Comparison of ENCODE assay signal across 23 cellular contexts in the genomic region with DNA sequence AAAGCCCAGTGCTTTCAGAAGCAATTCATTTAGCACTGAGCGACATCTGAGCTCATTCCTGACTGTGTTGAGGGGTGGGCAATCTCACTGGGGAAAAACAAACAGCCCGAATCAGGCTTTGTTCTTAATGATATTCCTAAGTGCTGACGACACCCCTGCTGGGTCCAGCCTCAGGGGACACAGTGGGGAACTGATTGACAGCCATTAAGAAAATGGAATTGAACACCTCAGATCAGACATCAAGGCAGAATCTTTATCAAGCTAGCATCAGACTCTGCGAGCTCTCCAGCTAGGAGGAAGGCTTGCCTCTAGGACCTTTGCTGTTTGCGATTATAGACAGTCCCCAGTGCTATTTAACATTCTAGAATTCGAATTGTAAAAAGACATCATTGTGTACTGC. TPM values are rescaled to one million over a fixed set of nuclear protein-coding genes. Genes with fewer than 3 reads are reported as not detected.
A peak's percentile ranks its signal among the peaks of the same experiment; 100 is the strongest.
DNase-seq lines count a peak whose midpoint lies in the region; ATAC-seq, FAIRE-seq and TF ChIP-seq lines count a peak whose summit lies in the region.
"Had no signal": no experiment of that assay in that cellular context is flagged by ENCODE, and none has a peak within 500 bp of the region (broad histone marks: within the 10 kb centered on the region; RNA-seq: fewer than 3 reads in every experiment).

No MANE protein-coding gene starts in this region.

- DNase-seq in NCI-H2227 treated with DMSO at 0.1 percent for 48 hours (lab: John Stamatoyannopoulos, UW) = peak; percentile 43
- peak; percentile 53 to 60 for DNase-seq in H1 (ENCODE audit: low read depth in 1 of 2, low spot score in 2 of 2)
- DNase-seq in MM.1S = no peak
- DNase-seq in foreskin fibroblast = no peak
- DNase-seq: activated CD4-positive, alpha-beta memory T cell treated with anti-CD3 and anti-CD28 coated beads, Interleukin-2, amount 10 ng/mL, durations not matched to agents 7 days and 5 days; activated CD4-positive, alpha-beta T cell treated with anti-CD3 and anti-CD28 coated beads for 1 hour; activated CD8-positive, alpha-beta memory T cell treated with anti-CD3 and anti-CD28 coated beads, Interleukin-2, amount 50 U/mL, for 48 hours; amygdala; effector CD4-positive, alpha-beta T cell; NCI-H1092 treated with DMSO at 0.1 percent for 48 hours; NCI-H2171 treated with DMSO at 0.1 percent for 48 hours; NCI-H82; OCI-M1; T-helper 2 cell had no signal

- TF ChIP-seq RAD21 in H1 (IDR thresholded peaks at IDR 0.05 in 1 of 2, conservative IDR thresholded peaks at IDR 0.05 in 1 of 2; ENCODE audit: low read depth in 2 of 2, low read length in 2 of 2) (no peak), neural cell (conservative IDR thresholded peaks at IDR 0.05) (peak; percentile 19)

- H3K14ac ChIP-seq in H1 (ENCODE audit: insufficient read length) = no peak overlapping the region

- CTCF ChIA-PET in HEK293 (lab: Yijun Ruan, JAX) (interaction anchor here (0.5 to 1.6 kb wide), 3 partner anchors 22 to 111 kb away, joined by 4 to 7 read pairs (median 7); a partner anchor contains a TSS), H1 (lab: Charles Lee; ENCODE audit: partially characterized antibody) (interaction anchor here (0.8 to 3.1 kb wide), 5 partner anchors 22 to 190 kb away, joined by 3 to 11 read pairs (median 3); a partner anchor contains a TSS)

- H2BK15ac ChIP-seq in H1 (ENCODE audit: low read length) = no peak overlapping the region

- no peak overlapping the region for H2BK20ac ChIP-seq in H1 (ENCODE audit: low read length)

- H4K20me1 ChIP-seq in H1 (replicated peaks in 1 of 2; ENCODE audit: control insufficient read depth in 1 of 2, insufficient read depth in 2 of 2, low read length in 2 of 2) (peaks cover 2 to 3% of the 10 kb centered on the region in 2 experiments), neural cell (ENCODE audit: insufficient read depth) (no peaks in the 10 kb centered on the region), MM.1S (ENCODE audit: insufficient read depth, low read length) (no peaks in the 10 kb centered on the region)

- H4K91ac ChIP-seq in H1 (replicated peaks; ENCODE audit: insufficient read length, low read length) = no peak overlapping the region

- H3K79me1 ChIP-seq in H1 (ENCODE audit: low read depth, low read length) = no peaks in the 10 kb centered on the region

- no peak overlapping the region for H3K9ac ChIP-seq in H1 (replicated peaks in 1 of 4; ENCODE audit: extremely low read depth in 1 of 4, low read depth in 3 of 4, low read length in 3 of 4)
- peak overlapping the region; percentile 10 for H3K9ac ChIP-seq in neural cell (ENCODE audit: low read length)
- H3K9ac ChIP-seq in MM.1S (ENCODE audit: low read length) = no peak overlapping the region

- H2AFZ ChIP-seq in H1 (ENCODE audit: low read length) = no peak overlapping the region
- peak overlapping the region; percentile 5 for H2AFZ ChIP-seq in neural cell (ENCODE audit: low read depth, low read length)
- no peak overlapping the region for H2AFZ ChIP-seq in MM.1S (ENCODE audit: low read length)

- H3K23ac ChIP-seq in H1 (ENCODE audit: insufficient read length) = no peak overlapping the region

- H3K9me3 ChIP-seq in HEK293 (ENCODE audit: control insufficient read depth, insufficient read depth, low read depth, low read length) = no peaks in the 10 kb centered on the region
- H3K9me3 ChIP-seq in H1 (ENCODE audit: insufficient read depth in 2 of 2, low read depth in 1 of 2, low read length in 1 of 2) = no peaks in the 10 kb centered on the region
- H3K9me3 ChIP-seq in neural cell (ENCODE audit: low read length) = no peaks in the 10 kb centered on the region
- no peaks in the 10 kb centered on the region for H3K9me3 ChIP-seq in MM.1S (replicated peaks; ENCODE audit: insufficient read depth, low read length)
- H3K9me3 ChIP-seq: HAP-1, thoracic aorta had no signal

- H3K27ac ChIP-seq in HEK293 (ENCODE audit: extremely low read depth, low read depth, low read length) (no peak overlapping the region), H1 (ENCODE audit: low read depth, low read length) (no peak overlapping the region), neural cell (ENCODE audit: low read length) (peak overlapping the region; percentile 66), MM.1S (ENCODE audit: low read length) (no peak overlapping the region)
- H3K27ac ChIP-seq: C4-2B, skin epidermis, thoracic aorta had no signal

- H2BK5ac ChIP-seq in H1 (ENCODE audit: low read depth, low read length) = no peak overlapping the region

- no peak for TF ChIP-seq POLR2A in H1 (IDR thresholded peaks at IDR 0.05; ENCODE audit: control extremely low read depth in 1 of 2, low read depth in 2 of 2, low read length in 2 of 2)

- peak; percentile 68 for FAIRE-seq in H1 (lab: Jason Lieb, UNC)

- H3K9me2 ChIP-seq in neural cell (ENCODE audit: insufficient read depth, low read length) (no peaks in the 10 kb centered on the region), MM.1S (replicated peaks; ENCODE audit: insufficient read depth, low read length) (no peaks in the 10 kb centered on the region)

- no peak overlapping the region for H3K56ac ChIP-seq in H1 (replicated peaks; ENCODE audit: insufficient read length, low read depth, low read length)

- H3K4me1 ChIP-seq in HEK293 (ENCODE audit: control insufficient read depth, insufficient read depth, low read length) (peaks cover 5% of the 10 kb centered on the region; the same call in 1 of the 2 replicates), H1 (replicated peaks in 1 of 4; ENCODE audit: control insufficient read depth in 3 of 4, insufficient read depth in 4 of 4, low read length in 3 of 4) (peaks cover 1 to 12% (median 8%) of the 10 kb centered on the region in 4 experiments; a peak in 3 of 7 replicates), MM.1S (ENCODE audit: low read length) (no peaks in the 10 kb centered on the region)
- H3K4me1 ChIP-seq: HAP-1 had no signal

- no peak overlapping the region for H4K8ac ChIP-seq in H1 (ENCODE audit: extremely low read depth, insufficient read depth, low read length)

- H4K5ac ChIP-seq in H1 (ENCODE audit: insufficient read length, low read depth, low read length) = no peak overlapping the region

- 16% methylated on average over 6 of the region's 6 CpGs; no CpG with 5 or more reads in 1 of the 2 experiments for WGBS in H1 (ENCODE audit: extremely low coverage in 1 of 2, insufficient coverage in 1 of 2, insufficient read length in 1 of 2, insufficient replicate concordance in 2 of 2, low coverage in 1 of 2, low lambda C conversion rate in 2 of 2, missing lambda C conversion rate in 1 of 2), 2 experiments

- no peak for TF ChIP-seq CTCF in HEK293 (tag by site-specific recombination; IDR thresholded peaks at IDR 0.05)
- no peak for TF ChIP-seq CTCF in H1 (IDR thresholded peaks at IDR 0.05; ENCODE audit: control extremely low read depth in 1 of 3, insufficient read depth in 1 of 3, low read depth in 1 of 3, low read length in 3 of 3)
- no peak for TF ChIP-seq CTCF in neural cell (IDR thresholded peaks at IDR 0.05; ENCODE audit: poor library complexity, severe bottlenecking)
- TF ChIP-seq CTCF in MM.1S (IDR thresholded peaks at IDR 0.05; ENCODE audit: low read length) = no peak
- no peak for TF ChIP-seq CTCF in foreskin fibroblast (IDR thresholded peaks at IDR 0.05; ENCODE audit: low read depth, low read length)

- no peaks in the 10 kb centered on the region for H3K36me3 ChIP-seq in HEK293 (ENCODE audit: control insufficient read depth in 2 of 2, insufficient read depth in 1 of 2, low read length in 2 of 2)
- no peaks in the 10 kb centered on the region for H3K36me3 ChIP-seq in H1 (ENCODE audit: control insufficient read depth in 2 of 4, insufficient read depth in 4 of 4, low read length in 3 of 4)
- no peaks in the 10 kb centered on the region for H3K36me3 ChIP-seq in neural cell (ENCODE audit: insufficient read depth, low read length)
- no peaks in the 10 kb centered on the region for H3K36me3 ChIP-seq in MM.1S (replicated peaks; ENCODE audit: insufficient read depth, low read length)
- H3K36me3 ChIP-seq: HAP-1, thoracic aorta had no signal

- no peak overlapping the region for H2BK12ac ChIP-seq in H1 (ENCODE audit: low read depth, low read length)

- H3K79me2 ChIP-seq in H1 (ENCODE audit: control insufficient read depth in 1 of 2, insufficient read depth in 2 of 2, low read length in 2 of 2) (no peaks in the 10 kb centered on the region), neural cell (replicated peaks; ENCODE audit: insufficient read depth, low read length) (no peaks in the 10 kb centered on the region), MM.1S (ENCODE audit: low read length) (no peaks in the 10 kb centered on the region)

- H2AK5ac ChIP-seq in H1 (ENCODE audit: low read depth, low read length) = no peak overlapping the region

- POLR2A ChIA-PET in HEK293 (lab: Yijun Ruan, JAX) = interaction anchor here (0.6 to 2.2 kb wide), 2 partner anchors 22 to 125 kb away, joined by 4 to 12 read pairs; a partner anchor contains a TSS
- POLR2A ChIA-PET in H1 (lab: Charles Lee; ENCODE audit: partially characterized antibody) = interaction anchor here (0.5 kb wide), 1 partner anchor 25 kb away, joined by 3 read pairs; no protein-coding TSS in a partner anchor

- H3K4ac ChIP-seq in H1 (replicated peaks; ENCODE audit: insufficient read length, low read depth, low read length) = no peak overlapping the region

- H3K18ac ChIP-seq in H1 (ENCODE audit: extremely low read depth, low read length) = no peak overlapping the region

- H3F3A ChIP-seq in neural cell (ENCODE audit: insufficient read depth, low read length, poor library complexity, severe bottlenecking) = no peaks in the 10 kb centered on the region
- H3F3A ChIP-seq in MM.1S (ENCODE audit: insufficient read depth, low read length) = no peaks in the 10 kb centered on the region

- H3K4me3 ChIP-seq in HEK293 (ENCODE audit: low read depth, low read length) (no peak overlapping the region), H1 (ENCODE audit: extremely low read depth in 1 of 4, insufficient read depth in 2 of 4, low read depth in 3 of 4, low read length in 4 of 4) (no peak overlapping the region), neural cell (ENCODE audit: low read length) (peak overlapping the region; percentile 43), MM.1S (ENCODE audit: low read length) (no peak overlapping the region), foreskin fibroblast (ENCODE audit: low read depth in 1 of 2, low read length in 2 of 2) (no peak overlapping the region)
- H3K4me3 ChIP-seq: HAP-1, skin epidermis, thoracic aorta had no signal

- H3K4me2 ChIP-seq in H1 (ENCODE audit: insufficient read depth in 1 of 2, low read depth in 2 of 2, low read length in 2 of 2) (peak overlapping the region; percentile 40 to 58), neural cell (ENCODE audit: low read length) (peak overlapping the region; percentile 2), MM.1S (ENCODE audit: low read depth, low read length) (no peak overlapping the region)

- TF ChIP-seq EP300 in H1 (IDR thresholded peaks at IDR 0.05; ENCODE audit: borderline replicate concordance in 1 of 2, low read depth in 2 of 2, low read length in 2 of 2) (no peak), neural cell (conservative IDR thresholded peaks at IDR 0.05; ENCODE audit: poor library complexity, severe bottlenecking) (peak; percentile 76)

- H3K27me3 ChIP-seq in H1 (replicated peaks in 1 of 4; ENCODE audit: control insufficient read depth in 3 of 4, extremely low read depth in 1 of 4, insufficient read depth in 3 of 4, low read length in 3 of 4) (peaks cover 34 to 68% (median 61%) of the 10 kb centered on the region in 4 experiments), neural cell (ENCODE audit: insufficient read depth, low read depth, low read length) (no peaks in the 10 kb centered on the region), MM.1S (replicated peaks; ENCODE audit: insufficient read depth, low read length) (no peaks in the 10 kb centered on the region)

- no peak overlapping the region for H2BK120ac ChIP-seq in H1 (replicated peaks; ENCODE audit: low read depth, low read length)

- H3K23me2 ChIP-seq in H1 (ENCODE audit: low read depth, low read length) = no peaks in the 10 kb centered on the region; the same call in 1 of the 2 replicates

- no peak for ATAC-seq in GM19328 (IDR thresholded peaks at IDR 0.05; ENCODE audit: unreplicated experiment)
- ATAC-seq: left lobe of liver, SK-N-SH treated with all-trans-retinoic acid at 6 μM for 48 hours had no signal

RNA-seq across cellular contexts. Expression of a gene that starts 22.6 kb away (rescaled TPM):
- total RNA-seq in H1 (2021; fragmentation: NEBNext Ultra II Directional; extraction: Animal tissue kit (Norgen Biotek cat#: 25700)) = 2.1 and 4.3 TPM in 2 replicates
- polyA plus RNA-seq in H1 (2011; rRNA removed) (5.2 and 9.9 TPM in 2 replicates), neural cell (80.4 and 83.8 TPM in 2 replicates)
- 8.5 TPM for polyA plus RNA-seq in H1 (2011; cell fraction: cytosol; rRNA removed)
- 11.3 TPM for polyA plus RNA-seq in H1 (2011; cell fraction: nucleus; rRNA removed)
- polyA plus RNA-seq in H1 (2012, experiment 1 of 2) = 3.9 to 7.8 TPM (median 6.0 TPM) in 4 replicates
- 8.1 TPM for polyA plus RNA-seq in H1 (2012, experiment 2 of 2)
- 5.0 TPM for polyA plus RNA-seq in H1 (2013, experiment 1 of 2)
- 3.9 TPM for polyA plus RNA-seq in H1 (2013, experiment 2 of 2)
- polyA minus RNA-seq in H1 (2011; rRNA and poly(A)+ RNA removed) = 2.4 and 3.8 TPM in 2 replicates
- polyA minus RNA-seq in H1 (2011; cell fraction: cytosol; rRNA and poly(A)+ RNA removed) = 2.0 TPM
- polyA minus RNA-seq in H1 (2011; cell fraction: nucleus; rRNA and poly(A)+ RNA removed) = 3.0 TPM
- 33.1 and 48.0 TPM in 2 replicates for polyA minus RNA-seq in neural cell

Comparison
In these comparisons a context has a peak if more than half of its experiments do, and no peak if none do; other contexts are left out.
1. DNase-seq: peak in NCI-H2227 treated with DMSO at 0.1 percent for 48 hours (single experiment) and H1 (2 of 2); none in MM.1S (single experiment) and foreskin fibroblast (0 of 2).